ENCODE assay signal across 23 cellular contexts in genomic region chr5:29960323-29960722, GRCh38.
"Had no signal": no experiment of that assay in that cellular context is flagged by ENCODE, and none has a peak within 500 bp of the region (broad histone marks: within the 10 kb centered on the region; RNA-seq: fewer than 3 reads in every experiment).

No MANE protein-coding gene starts in this region.

- H3K36me3 ChIP-seq: gastrocnemius medialis, lower lobe of right lung, ovary, sigmoid colon, stomach, thyroid gland, vagina had no signal

- H3K4me3 ChIP-seq: dorsolateral prefrontal cortex, gastrocnemius medialis, lower lobe of right lung, ovary, psoas muscle, sigmoid colon, stomach, thyroid gland, vagina had no signal

- ATAC-seq: esophagus mucosa; gastrocnemius medialis; left ventricle myocardium superior; lower lobe of right lung; natural killer cell; psoas muscle; right cardiac atrium; stimulated activated effector memory CD8-positive, alpha-beta T cell treated with anti-CD3 and anti-CD28 coated beads, Interleukin-12 subunit alpha, Interleukin-12 subunit beta, amount 100 ng/mL, for 72 hours had no signal

- H3K4me1 Mint-ChIP-seq: natural killer cell; stimulated activated effector memory CD8-positive, alpha-beta T cell treated with anti-CD3 and anti-CD28 coated beads, Interleukin-12 subunit alpha, Interleukin-12 subunit beta, amount 100 ng/mL, for 72 hours had no signal

- H3K36me3 Mint-ChIP-seq: stimulated activated effector memory CD8-positive, alpha-beta T cell treated with anti-CD3 and anti-CD28 coated beads, Interleukin-12 subunit alpha, Interleukin-12 subunit beta, amount 100 ng/mL, for 72 hours had no signal

- DNase-seq: dorsolateral prefrontal cortex; effector CD4-positive, alpha-beta T cell; foreskin fibroblast; gastrocnemius medialis; head of caudate nucleus; left ventricle myocardium superior; lower lobe of right lung; natural killer cell; occipital lobe; ovary; posterior cingulate gyrus; psoas muscle; right cardiac atrium; sigmoid colon; stimulated activated CD4-positive, alpha-beta T cell treated with anti-CD3 and anti-CD28 coated beads, Interleukin-2, amount 100 ng/mL, for 24 hours; stimulated activated CD4-positive, alpha-beta T cell treated with anti-CD3 and anti-CD28 coated beads, Interleukin-4, amount 100 ng/mL, for 24 hours; stimulated activated naive CD4-positive, alpha-beta T cell treated with Interleukin-2 at 50 U/mL for 16 hours; stomach; thyroid gland; trophoblast cell had no signal

- H3K27ac ChIP-seq: dorsolateral prefrontal cortex, gastrocnemius medialis, lower lobe of right lung, ovary, psoas muscle, sigmoid colon, stomach, thyroid gland, vagina had no signal

- H3K27me3 ChIP-seq: dorsolateral prefrontal cortex, gastrocnemius medialis, ovary, sigmoid colon, stomach, thyroid gland, vagina had no signal

- H3K27ac Mint-ChIP-seq: natural killer cell; stimulated activated effector memory CD8-positive, alpha-beta T cell treated with anti-CD3 and anti-CD28 coated beads, Interleukin-12 subunit alpha, Interleukin-12 subunit beta, amount 100 ng/mL, for 72 hours had no signal

- H3K4me1 ChIP-seq: gastrocnemius medialis, lower lobe of right lung, psoas muscle, sigmoid colon, stomach, thyroid gland, vagina had no signal

- H3K4me3 Mint-ChIP-seq: natural killer cell; stimulated activated effector memory CD8-positive, alpha-beta T cell treated with anti-CD3 and anti-CD28 coated beads, Interleukin-12 subunit alpha, Interleukin-12 subunit beta, amount 100 ng/mL, for 72 hours had no signal
